8 cellular contexts compared by ENCODE assay signal in genomic region chr14:81533212-81533535, GRCh38.
DNase-seq lines count a peak whose midpoint lies in the region; ATAC-seq lines count a peak whose summit lies in the region.

No MANE protein-coding gene starts in this region.

- H3K27ac ChIP-seq in layer of hippocampus (ENCODE audit: low read depth, low read length) (peak overlapping the region; percentile 53), substantia nigra (ENCODE audit: low read depth, low read length, poor library complexity, severe bottlenecking) (peak overlapping the region; percentile 58)

- DNase-seq in T-helper 1 cell, result no peak
- no peak for DNase-seq in activated naive CD8-positive, alpha-beta T cell treated with anti-CD3 and anti-CD28 coated beads, Interleukin-2, amount 50 U/mL, for 24 hours
- no peak for DNase-seq in substantia nigra (lab: John Stamatoyannopoulos, UW)
- DNase-seq in effector CD8-positive, alpha-beta T cell (lab: John Stamatoyannopoulos, UW), result no peak
- no peak for DNase-seq in NCI-H82 (lab: John Stamatoyannopoulos, UW)
- DNase-seq in NK-92 treated with Interleukin-12 subunit alpha and Interleukin-12 subunit beta, amount 100 ng/mL, for 24 hours (lab: John Stamatoyannopoulos, UW), result no peak

- H3K27ac Mint-ChIP-seq in T-helper 1 cell treated with Interleukin-12 subunit alpha and Interleukin-12 subunit beta and Interleukin-4 antibody, amounts not matched to agents 30 μg/mL and 1 μg/mL, for 36 hours, result peak overlapping the region; percentile 85
- peak overlapping the region; percentile 87 for H3K27ac Mint-ChIP-seq in activated naive CD8-positive, alpha-beta T cell treated with anti-CD3 and anti-CD28 coated beads, Interleukin-2, amount 50 U/mL, for 24 hours

- H3K4me3 Mint-ChIP-seq in T-helper 1 cell treated with Interleukin-12 subunit alpha and Interleukin-12 subunit beta and Interleukin-4 antibody, amounts not matched to agents 30 μg/mL and 1 μg/mL, for 36 hours, result peak overlapping the region; percentile 93
- H3K4me3 Mint-ChIP-seq in activated naive CD8-positive, alpha-beta T cell treated with anti-CD3 and anti-CD28 coated beads, Interleukin-2, amount 50 U/mL, for 24 hours, result peak overlapping the region; percentile 92

- H3K9me3 Mint-ChIP-seq in T-helper 1 cell treated with Interleukin-12 subunit alpha and Interleukin-12 subunit beta and Interleukin-4 antibody, amounts not matched to agents 30 μg/mL and 1 μg/mL, for 36 hours, result peaks cover 3% of the 10 kb centered on the region
- no peaks in the 10 kb centered on the region for H3K9me3 Mint-ChIP-seq in activated naive CD8-positive, alpha-beta T cell treated with anti-CD3 and anti-CD28 coated beads, Interleukin-2, amount 50 U/mL, for 24 hours

- peaks cover 5% of the 10 kb centered on the region for H3K27me3 Mint-ChIP-seq in T-helper 1 cell treated with Interleukin-12 subunit alpha and Interleukin-12 subunit beta and Interleukin-4 antibody, amounts not matched to agents 30 μg/mL and 1 μg/mL, for 36 hours (ENCODE audit: low read depth)
- peaks cover 3% of the 10 kb centered on the region for H3K27me3 Mint-ChIP-seq in activated naive CD8-positive, alpha-beta T cell treated with anti-CD3 and anti-CD28 coated beads, Interleukin-2, amount 50 U/mL, for 24 hours

- no peaks in the 10 kb centered on the region for H3K27me3 ChIP-seq in layer of hippocampus (ENCODE audit: control insufficient read depth, insufficient read depth, low read length)

- H3K4me1 Mint-ChIP-seq in T-helper 1 cell treated with Interleukin-12 subunit alpha and Interleukin-12 subunit beta and Interleukin-4 antibody, amounts not matched to agents 30 μg/mL and 1 μg/mL, for 36 hours (ENCODE audit: low read depth), result peaks cover 35% of the 10 kb centered on the region
- H3K4me1 Mint-ChIP-seq in activated naive CD8-positive, alpha-beta T cell treated with anti-CD3 and anti-CD28 coated beads, Interleukin-2, amount 50 U/mL, for 24 hours, result peaks cover 62% of the 10 kb centered on the region

- no peak for ATAC-seq in activated naive CD8-positive, alpha-beta T cell treated with anti-CD3 and anti-CD28 coated beads, Interleukin-2, amount 50 U/mL, for 24 hours

- H3K36me3 Mint-ChIP-seq in T-helper 1 cell treated with Interleukin-12 subunit alpha and Interleukin-12 subunit beta and Interleukin-4 antibody, amounts not matched to agents 30 μg/mL and 1 μg/mL, for 36 hours (ENCODE audit: low read depth), result peaks cover 8% of the 10 kb centered on the region
- peaks cover 5% of the 10 kb centered on the region for H3K36me3 Mint-ChIP-seq in activated naive CD8-positive, alpha-beta T cell treated with anti-CD3 and anti-CD28 coated beads, Interleukin-2, amount 50 U/mL, for 24 hours (ENCODE audit: low read depth)
